26 cellular contexts compared by ENCODE assay signal in genomic region chr18:79832169-79832568, GRCh38. TPM values are rescaled to one million over a fixed set of nuclear protein-coding genes. Genes with fewer than 3 reads are reported as not detected.
"Had no signal": no experiment of that assay in that cellular context is flagged by ENCODE, and none has a peak within 500 bp of the region (broad histone marks: within the 10 kb centered on the region; RNA-seq: fewer than 3 reads in every experiment).

No MANE protein-coding gene starts in this region.

- H3K9me3 ChIP-seq: ascending aorta, body of pancreas had no signal

- H3K4me1 ChIP-seq: ascending aorta, body of pancreas had no signal

- H3K27me3 ChIP-seq: ascending aorta, body of pancreas had no signal

- ATAC-seq: activated T-cell treated with anti-CD3 and anti-CD28 coated beads, Interleukin-2, amount 50 U/mL, for 72 hours; body of pancreas; T-helper 17 cell; WTC11 had no signal

- H3K27ac ChIP-seq: ascending aorta, body of pancreas, KMS-11 had no signal

- H3K9me3 Mint-ChIP-seq: WTC11 had no signal

- H3K36me3 Mint-ChIP-seq: WTC11 had no signal

- H3K9ac ChIP-seq: KMS-11 had no signal

- H3K27ac Mint-ChIP-seq: activated T-cell treated with anti-CD3 and anti-CD28 coated beads, Interleukin-2, amount 50 U/mL, for 72 hours; T-helper 17 cell; WTC11 had no signal

- H3K4me2 ChIP-seq: KMS-11 had no signal

- DNase-seq: activated CD4-positive, alpha-beta T cell treated with anti-CD3 and anti-CD28 coated beads for 48 hours; activated CD4-positive, alpha-beta T cell treated with anti-CD3 and anti-CD28 coated beads, Interleukin-2, amount 50 U/mL, for 4 hours; activated CD4-positive, CD25-positive, alpha-beta regulatory T cell treated with anti-CD3 and anti-CD28 coated beads, Interleukin-2, amount 50 U/mL, for 72 hours; activated CD8-positive, alpha-beta memory T cell treated with anti-CD3 and anti-CD28 coated beads for 24 hours; activated naive CD4-positive, alpha-beta T cell treated with anti-CD3 and anti-CD28 coated beads, Interleukin-2, amount 50 U/mL, for 16 hours; activated T-cell treated with anti-CD3 and anti-CD28 coated beads, Interleukin-2, amount 50 U/mL, for 72 hours; amniotic stem cell; body of pancreas; central memory CD4-positive, alpha-beta T cell; NCI-H1092; NCI-H1417; NCI-H1930; NCI-H2171; NCI-H2227 treated with DMSO at 0.1 percent for 48 hours; NCI-H526 treated with DMSO at 0.1 percent for 48 hours; NCI-H82; SIG-M5; T-helper 17 cell; T-helper 9 cell had no signal

- H3K4me3 ChIP-seq: ascending aorta, body of pancreas had no signal

- H3K4me3 Mint-ChIP-seq: activated T-cell treated with anti-CD3 and anti-CD28 coated beads, Interleukin-2, amount 50 U/mL, for 72 hours; T-helper 17 cell; WTC11 had no signal

- FAIRE-seq: bronchial epithelial cell had no signal

- H3K36me3 ChIP-seq: ascending aorta had no signal

- H3K4me1 Mint-ChIP-seq: T-helper 17 cell, WTC11 had no signal

RNA-seq across cellular contexts. Expression of gene KCNG2, which starts 34.4 kb away (rescaled TPM):
- total RNA-seq: activated T-cell treated with anti-CD3 and anti-CD28 coated beads, Interleukin-2, amount 50 U/mL, for 72 hours; ascending aorta; body of pancreas; bronchial epithelial cell; MCF 10A; OCI-LY7; RPMI7951; T-helper 17 cell had no signal
